8 cellular contexts compared by ENCODE assay signal in genomic region chr12:109880049-109880931, GRCh38. TPM values are rescaled to one million over a fixed set of nuclear protein-coding genes. Genes with fewer than 3 reads are reported as not detected.
DNase-seq lines count a peak whose midpoint lies in the region; ATAC-seq and TF ChIP-seq lines count a peak whose summit lies in the region.

Gene GLTP, minus strand, starts transcription at chr12:109880541. Its CDS starts 167 bp downstream, at chr12:109880374.

- peaks cover 5% of the 10 kb centered on the region for H3K4me1 ChIP-seq in A673 (ENCODE audit: insufficient read depth, low read length, poor library complexity, severe bottlenecking)

- no peaks in the 10 kb centered on the region for H3K36me3 ChIP-seq in A673 (ENCODE audit: insufficient read depth, low read length, poor library complexity, severe bottlenecking)

- H3K27me3 ChIP-seq in A673 (replicated peaks; ENCODE audit: insufficient read depth, low read depth, low read length, poor library complexity): peaks cover 4% of the 10 kb centered on the region

- H3K4me3 ChIP-seq in A673 (ENCODE audit: low read depth, low read length, poor library complexity, severe bottlenecking): peak within 1 kb of the TSS; percentile 65

- POLR2A ChIA-PET in A673 (lab: Charles Lee; ENCODE audit: low non-redundant PET): no interaction called here

- TF ChIP-seq CTCF in A673 (conservative IDR thresholded peaks at IDR 0.05; ENCODE audit: low read depth, low read length): no peak; the same call in 1 of the 2 replicates

- peak within 1 kb of the TSS; percentile 37 for H3K27ac ChIP-seq in A673 (ENCODE audit: low read depth, low read length, poor library complexity, severe bottlenecking)

- peak; percentile 91 for DNase-seq in A673 (ENCODE audit: low spot score)
- DNase-seq in NCI-H2196 (lab: John Stamatoyannopoulos, UW; ENCODE audit: unreplicated experiment): peak; percentile 95
- DNase-seq in activated CD4-positive, CD25-positive, alpha-beta regulatory T cell (lab: John Stamatoyannopoulos, UW): peak; percentile 76 to 91 (median 84)
- DNase-seq in central memory CD4-positive, alpha-beta T cell: peak; percentile 93
- peak; percentile 93 for DNase-seq in islet precursor cell
- peak; percentile 73 to 88 (median 75) for DNase-seq in stimulated activated CD4-positive, alpha-beta T cell treated with anti-CD3 and anti-CD28 coated beads, Interleukin-12 subunit alpha, Interleukin-12 subunit beta, amount 100 ng/mL, for 48 hours (ENCODE audit: low read depth in 2 of 3, low spot score in 1 of 3)

- BruUV-seq in A673 (replicated peaks; lab: Mats Ljungman, UMichigan): no TSS peak

- intact Hi-C loops in A673 (cut with micrococcal nuclease; ENCODE audit: unreplicated experiment): loop anchor here (1.0 kb wide), 1 partner anchor 75 kb away; no protein-coding TSS in a partner anchor

- peak; percentile 87 for ATAC-seq in GM18858 (IDR thresholded peaks at IDR 0.05; ENCODE audit: unreplicated experiment)
- ATAC-seq in HG03095 (IDR thresholded peaks at IDR 0.05; ENCODE audit: unreplicated experiment): peak; percentile 89

- CTCF ChIA-PET in A673 (lab: Charles Lee): no interaction called here

- no peaks in the 10 kb centered on the region for H3K9me3 ChIP-seq in A673 (ENCODE audit: low read depth, low read length, poor library complexity, severe bottlenecking)

RNA-seq across cellular contexts. Expression of gene GLTP, which starts in this region (rescaled TPM):
- total RNA-seq in A673 (2021): 20.2 and 20.7 TPM in 2 replicates

Comparison
In these comparisons a context has a peak if more than half of its experiments do, and no peak if none do; other contexts are left out.
1. Peak in every context shown above with its lines: DNase-seq, ATAC-seq, H3K4me3 ChIP-seq and H3K27ac ChIP-seq.